1 cellular context compared by ENCODE assay signal in the genomic region with DNA sequence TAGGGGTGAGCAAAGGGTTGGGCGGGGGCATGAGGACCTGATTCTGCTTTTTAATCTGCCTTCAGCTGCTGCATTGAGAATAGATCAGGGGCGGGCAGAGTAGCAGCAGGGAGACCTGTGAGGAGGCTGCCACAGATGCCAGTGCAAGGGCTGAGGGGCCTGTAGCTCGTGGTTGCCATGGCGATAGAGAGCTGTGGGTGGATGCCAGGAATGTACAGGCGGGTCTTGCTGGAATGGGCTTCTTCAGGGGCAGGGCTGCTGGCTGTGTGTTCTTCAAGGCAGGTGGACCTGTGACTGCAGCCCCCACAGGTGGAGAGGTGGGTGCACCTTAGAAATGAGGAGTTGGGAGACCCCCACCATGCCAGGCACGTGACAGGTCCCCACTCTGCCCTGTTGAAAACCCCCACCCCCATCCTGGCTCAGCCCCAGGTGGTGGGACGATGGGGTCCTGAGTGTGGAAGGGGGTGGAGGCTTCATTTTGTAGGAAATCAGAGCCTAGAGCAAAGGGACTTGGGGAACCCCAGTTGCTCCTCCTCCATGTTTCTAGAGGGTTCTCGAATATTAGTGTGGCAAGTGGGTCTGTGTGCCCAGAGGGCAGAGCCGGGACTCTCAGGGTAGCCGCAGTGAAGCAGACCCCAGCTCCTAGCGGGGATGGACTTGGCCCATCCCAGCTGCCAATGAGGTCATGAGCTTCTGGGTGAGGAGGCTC.
TF ChIP-seq lines count a peak whose summit lies in the region.

No MANE protein-coding gene starts in this region.

TF ChIP-seq in H1, 55 proteins besides CTCF, POLR2A, EP300 and RAD21:
- TF ChIP-seq HDAC6 (IDR thresholded peaks at IDR 0.05; ENCODE audit: low read depth, low read length) = no peak
- peak; percentile 79 for TF ChIP-seq TEAD4 (IDR thresholded peaks at IDR 0.05; ENCODE audit: low read depth, low read length)
- TF ChIP-seq MAX (IDR thresholded peaks at IDR 0.05) = 0 out of 2 replicates have a peak, but pooled peaks have one; percentile 10
